25 cellular contexts compared by ENCODE assay signal in the genomic region with DNA sequence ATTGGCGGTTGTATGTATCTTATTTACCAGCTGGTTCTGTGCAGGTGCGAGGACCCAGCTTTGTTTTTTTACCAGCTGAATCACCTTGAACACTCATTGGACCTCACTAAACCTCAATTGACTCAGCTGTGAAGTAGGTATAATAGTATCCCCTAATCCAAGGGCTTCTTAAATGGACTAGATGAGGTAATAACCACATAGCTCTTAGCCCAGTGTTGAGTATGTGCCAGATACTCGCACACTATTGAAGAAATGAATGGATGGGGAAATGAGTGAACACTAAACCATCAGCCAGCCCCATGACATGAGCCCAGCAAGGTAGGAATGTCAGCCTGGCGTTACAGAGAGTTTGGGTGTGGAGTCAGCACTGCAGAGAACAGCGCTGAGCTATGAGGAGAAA.
"Had no signal": no experiment of that assay in that cellular context is flagged by ENCODE, and none has a peak within 500 bp of the region (broad histone marks: within the 10 kb centered on the region; RNA-seq: fewer than 3 reads in every experiment).

No MANE protein-coding gene starts in this region.

- H3K4me1 Mint-ChIP-seq: activated CD4-positive, alpha-beta memory T cell treated with anti-CD3 and anti-CD28 coated beads, Interleukin-2, amount 10 ng/mL, durations not matched to agents 7 days and 5 days; activated CD4-positive, alpha-beta T cell treated with anti-CD3 and anti-CD28 coated beads, Interleukin-2, amount 10 ng/mL, durations not matched to agents 7 days and 5 days; activated naive CD4-positive, alpha-beta T cell treated with anti-CD3 and anti-CD28 coated beads, Interleukin-2, amount 10 ng/mL, durations not matched to agents 7 days and 5 days; activated naive CD8-positive, alpha-beta T cell treated with anti-CD3 and anti-CD28 coated beads, Interleukin-2, amount 10 ng/mL, durations not matched to agents 7 days and 5 days; central memory CD8-positive, alpha-beta T cell had no signal

- H3K4me3 Mint-ChIP-seq: activated CD4-positive, alpha-beta memory T cell treated with anti-CD3 and anti-CD28 coated beads, Interleukin-2, amount 10 ng/mL, durations not matched to agents 7 days and 5 days; activated CD4-positive, alpha-beta T cell treated with anti-CD3 and anti-CD28 coated beads, Interleukin-2, amount 10 ng/mL, durations not matched to agents 7 days and 5 days; activated naive CD4-positive, alpha-beta T cell treated with anti-CD3 and anti-CD28 coated beads, Interleukin-2, amount 10 ng/mL, durations not matched to agents 7 days and 5 days; activated naive CD8-positive, alpha-beta T cell treated with anti-CD3 and anti-CD28 coated beads, Interleukin-2, amount 10 ng/mL, durations not matched to agents 7 days and 5 days; activated T-cell treated with anti-CD3 and anti-CD28 coated beads, Interleukin-2, amount 50 U/mL, for 24 hours; activated T-cell treated with anti-CD3 and anti-CD28 coated beads, Interleukin-2, amount 50 U/mL, for 72 hours; central memory CD8-positive, alpha-beta T cell; dendritic cell treated with granulocyte-macrophage colony-stimulating factor and Interleukin-4, amounts not matched to agents 40 ng/mL and 50 ng/mL, for 4 days; endodermal cell had no signal

- H3K27ac Mint-ChIP-seq: activated CD4-positive, alpha-beta memory T cell treated with anti-CD3 and anti-CD28 coated beads, Interleukin-2, amount 10 ng/mL, durations not matched to agents 7 days and 5 days; activated CD4-positive, alpha-beta T cell treated with anti-CD3 and anti-CD28 coated beads, Interleukin-2, amount 10 ng/mL, durations not matched to agents 7 days and 5 days; activated naive CD4-positive, alpha-beta T cell treated with anti-CD3 and anti-CD28 coated beads, Interleukin-2, amount 10 ng/mL, durations not matched to agents 7 days and 5 days; activated naive CD4-positive, alpha-beta T cell treated with anti-CD3 and anti-CD28 coated beads, Interleukin-2, amount 50 U/mL, for 72 hours; activated naive CD8-positive, alpha-beta T cell treated with anti-CD3 and anti-CD28 coated beads, Interleukin-2, amount 10 ng/mL, durations not matched to agents 7 days and 5 days; activated T-cell treated with anti-CD3 and anti-CD28 coated beads, Interleukin-2, amount 50 U/mL, for 24 hours; activated T-cell treated with anti-CD3 and anti-CD28 coated beads, Interleukin-2, amount 50 U/mL, for 72 hours; dendritic cell treated with granulocyte-macrophage colony-stimulating factor and Interleukin-4, amounts not matched to agents 40 ng/mL and 50 ng/mL, for 4 days; endodermal cell had no signal

- H3K36me3 Mint-ChIP-seq: activated naive CD4-positive, alpha-beta T cell treated with anti-CD3 and anti-CD28 coated beads, Interleukin-2, amount 10 ng/mL, durations not matched to agents 7 days and 5 days; activated naive CD4-positive, alpha-beta T cell treated with anti-CD3 and anti-CD28 coated beads, Interleukin-2, amount 50 U/mL, for 72 hours; activated naive CD8-positive, alpha-beta T cell treated with anti-CD3 and anti-CD28 coated beads, Interleukin-2, amount 10 ng/mL, durations not matched to agents 7 days and 5 days had no signal

- DNase-seq: activated CD4-positive, alpha-beta memory T cell treated with anti-CD3 and anti-CD28 coated beads, Interleukin-2, amount 10 ng/mL, durations not matched to agents 7 days and 5 days; activated CD4-positive, alpha-beta T cell treated with anti-CD3 and anti-CD28 coated beads for 4 hours; activated CD4-positive, alpha-beta T cell treated with anti-CD3 and anti-CD28 coated beads, Interleukin-2, amount 10 ng/mL, durations not matched to agents 7 days and 5 days; activated CD4-positive, alpha-beta T cell treated with anti-CD3 and anti-CD28 coated beads, Interleukin-2, amount 50 U/mL, for 4 hours; activated CD4-positive, CD25-positive, alpha-beta regulatory T cell; activated CD4-positive, CD25-positive, alpha-beta regulatory T cell treated with anti-CD3 and anti-CD28 coated beads, Interleukin-2, amount 50 U/mL, for 72 hours; activated CD8-positive, alpha-beta memory T cell treated with anti-CD3 and anti-CD28 coated beads, Interleukin-2, amount 50 U/mL, for 48 hours; activated gamma-delta T cell; activated naive CD4-positive, alpha-beta T cell; activated naive CD4-positive, alpha-beta T cell treated with anti-CD3 and anti-CD28 coated beads, Interleukin-2, amount 10 ng/mL, durations not matched to agents 7 days and 5 days; activated naive CD8-positive, alpha-beta T cell treated with anti-CD3 and anti-CD28 coated beads, Interleukin-2, amount 10 ng/mL, durations not matched to agents 7 days and 5 days; activated T-cell treated with anti-CD3 and anti-CD28 coated beads for 4 hours; activated T-cell treated with anti-CD3 and anti-CD28 coated beads, Interleukin-2, amount 50 U/mL, for 24 hours; activated T-cell treated with anti-CD3 and anti-CD28 coated beads, Interleukin-2, amount 50 U/mL, for 72 hours; brain microvascular endothelial cell; dorsolateral prefrontal cortex; effector memory CD4-positive, alpha-beta T cell; endodermal cell; foreskin keratinocyte; gastrocnemius medialis; heart right ventricle; T-helper 2 cell had no signal

- H3K27me3 Mint-ChIP-seq: activated CD4-positive, alpha-beta T cell treated with anti-CD3 and anti-CD28 coated beads, Interleukin-2, amount 10 ng/mL, durations not matched to agents 7 days and 5 days had no signal

- H3K9me3 Mint-ChIP-seq: activated CD4-positive, alpha-beta memory T cell treated with anti-CD3 and anti-CD28 coated beads, Interleukin-2, amount 10 ng/mL, durations not matched to agents 7 days and 5 days; activated CD4-positive, alpha-beta T cell treated with anti-CD3 and anti-CD28 coated beads, Interleukin-2, amount 10 ng/mL, durations not matched to agents 7 days and 5 days; activated naive CD4-positive, alpha-beta T cell treated with anti-CD3 and anti-CD28 coated beads, Interleukin-2, amount 10 ng/mL, durations not matched to agents 7 days and 5 days; activated naive CD4-positive, alpha-beta T cell treated with anti-CD3 and anti-CD28 coated beads, Interleukin-2, amount 50 U/mL, for 72 hours; activated naive CD8-positive, alpha-beta T cell treated with anti-CD3 and anti-CD28 coated beads, Interleukin-2, amount 10 ng/mL, durations not matched to agents 7 days and 5 days; activated T-cell treated with anti-CD3 and anti-CD28 coated beads, Interleukin-2, amount 50 U/mL, for 24 hours; activated T-cell treated with anti-CD3 and anti-CD28 coated beads, Interleukin-2, amount 50 U/mL, for 72 hours; central memory CD8-positive, alpha-beta T cell; dendritic cell treated with granulocyte-macrophage colony-stimulating factor and Interleukin-4, amounts not matched to agents 40 ng/mL and 50 ng/mL, for 4 days had no signal
